Comparison of ENCODE assay signal across 2 cellular contexts in genomic region chr7:24834150-24834798, GRCh38.
TF ChIP-seq lines count a peak whose summit lies in the region.

No MANE protein-coding gene starts in this region.

TF ChIP-seq in SK-N-SH, 30 proteins besides CTCF, POLR2A, EP300 and RAD21 (continued from another document):
- peak; percentile 73; the same call in 1 of the 2 replicates for TF ChIP-seq REST (IDR thresholded peaks at IDR 0.05; ENCODE audit: low read depth, low read length)
- TF ChIP-seq, protein P1, sequence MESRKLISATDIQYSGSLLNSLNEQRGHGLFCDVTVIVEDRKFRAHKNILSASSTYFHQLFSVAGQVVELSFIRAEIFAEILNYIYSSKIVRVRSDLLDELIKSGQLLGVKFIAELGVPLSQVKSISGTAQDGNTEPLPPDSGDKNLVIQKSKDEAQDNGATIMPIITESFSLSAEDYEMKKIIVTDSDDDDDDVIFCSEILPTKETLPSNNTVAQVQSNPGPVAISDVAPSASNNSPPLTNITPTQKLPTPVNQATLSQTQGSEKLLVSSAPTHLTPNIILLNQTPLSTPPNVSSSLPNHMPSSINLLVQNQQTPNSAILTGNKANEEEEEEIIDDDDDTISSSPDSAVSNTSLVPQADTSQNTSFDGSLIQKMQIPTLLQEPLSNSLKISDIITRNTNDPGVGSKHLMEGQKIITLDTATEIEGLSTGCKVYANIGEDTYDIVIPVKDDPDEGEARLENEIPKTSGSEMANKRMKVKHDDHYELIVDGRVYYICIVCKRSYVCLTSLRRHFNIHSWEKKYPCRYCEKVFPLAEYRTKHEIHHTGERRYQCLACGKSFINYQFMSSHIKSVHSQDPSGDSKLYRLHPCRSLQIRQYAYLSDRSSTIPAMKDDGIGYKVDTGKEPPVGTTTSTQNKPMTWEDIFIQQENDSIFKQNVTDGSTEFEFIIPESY (IDR thresholded peaks at IDR 0.05; ENCODE audit: borderline replicate concordance, low read depth): no peak

TF ChIP-seq in SK-N-SH treated with all-trans-retinoic acid at 6 μM for 48 hours, 23 proteins besides CTCF, POLR2A, EP300 and RAD21 (continued from another document):
- TF ChIP-seq, protein P2, sequence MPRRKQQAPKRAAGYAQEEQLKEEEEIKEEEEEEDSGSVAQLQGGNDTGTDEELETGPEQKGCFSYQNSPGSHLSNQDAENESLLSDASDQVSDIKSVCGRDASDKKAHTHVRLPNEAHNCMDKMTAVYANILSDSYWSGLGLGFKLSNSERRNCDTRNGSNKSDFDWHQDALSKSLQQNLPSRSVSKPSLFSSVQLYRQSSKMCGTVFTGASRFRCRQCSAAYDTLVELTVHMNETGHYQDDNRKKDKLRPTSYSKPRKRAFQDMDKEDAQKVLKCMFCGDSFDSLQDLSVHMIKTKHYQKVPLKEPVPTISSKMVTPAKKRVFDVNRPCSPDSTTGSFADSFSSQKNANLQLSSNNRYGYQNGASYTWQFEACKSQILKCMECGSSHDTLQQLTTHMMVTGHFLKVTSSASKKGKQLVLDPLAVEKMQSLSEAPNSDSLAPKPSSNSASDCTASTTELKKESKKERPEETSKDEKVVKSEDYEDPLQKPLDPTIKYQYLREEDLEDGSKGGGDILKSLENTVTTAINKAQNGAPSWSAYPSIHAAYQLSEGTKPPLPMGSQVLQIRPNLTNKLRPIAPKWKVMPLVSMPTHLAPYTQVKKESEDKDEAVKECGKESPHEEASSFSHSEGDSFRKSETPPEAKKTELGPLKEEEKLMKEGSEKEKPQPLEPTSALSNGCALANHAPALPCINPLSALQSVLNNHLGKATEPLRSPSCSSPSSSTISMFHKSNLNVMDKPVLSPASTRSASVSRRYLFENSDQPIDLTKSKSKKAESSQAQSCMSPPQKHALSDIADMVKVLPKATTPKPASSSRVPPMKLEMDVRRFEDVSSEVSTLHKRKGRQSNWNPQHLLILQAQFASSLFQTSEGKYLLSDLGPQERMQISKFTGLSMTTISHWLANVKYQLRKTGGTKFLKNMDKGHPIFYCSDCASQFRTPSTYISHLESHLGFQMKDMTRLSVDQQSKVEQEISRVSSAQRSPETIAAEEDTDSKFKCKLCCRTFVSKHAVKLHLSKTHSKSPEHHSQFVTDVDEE (CRISPR knock-in tag; IDR thresholded peaks at IDR 0.05): no peak
- TF ChIP-seq PATZ1 (CRISPR knock-in tag; IDR thresholded peaks at IDR 0.05; ENCODE audit: borderline replicate concordance): no peak
- TF ChIP-seq ZNF70 (CRISPR knock-in tag; IDR thresholded peaks at IDR 0.05): no peak
- TF ChIP-seq BACH2 (CRISPR knock-in tag; IDR thresholded peaks at IDR 0.05; ENCODE audit: borderline replicate concordance): no peak
TF ChIP-seq in SK-N-SH treated with all-trans-retinoic acid at 6 μM for 48 hours: peak in this region for 0.
